In the genomic region with DNA sequence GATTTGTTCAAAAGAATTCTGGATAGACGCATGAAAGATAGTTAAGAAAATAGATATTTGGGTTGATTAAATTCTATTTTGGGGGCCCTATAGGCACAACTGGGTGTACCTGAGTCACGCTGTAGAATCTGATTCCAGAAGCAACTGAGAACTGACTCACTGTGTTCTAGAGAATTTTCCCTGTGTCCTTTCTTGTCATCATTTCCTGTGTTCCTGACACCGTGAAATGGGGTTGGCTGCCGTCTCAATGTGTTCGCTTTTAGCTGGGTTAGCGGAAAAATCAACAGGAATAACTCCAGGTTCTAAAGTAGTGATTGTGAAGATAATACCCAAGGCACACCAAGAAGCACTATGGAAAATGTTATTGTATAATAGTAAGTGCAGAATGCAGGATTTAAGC, we compare ENCODE assay signal across 19 cellular contexts. TPM values are rescaled to one million over a fixed set of nuclear protein-coding genes. Genes with fewer than 3 reads are reported as not detected.
DNase-seq lines count a peak whose midpoint lies in the region; ATAC-seq and TF ChIP-seq lines count a peak whose summit lies in the region.
"Had no signal": no experiment of that assay in that cellular context is flagged by ENCODE, and none has a peak within 500 bp of the region (broad histone marks: within the 10 kb centered on the region; RNA-seq: fewer than 3 reads in every experiment).

No MANE protein-coding gene starts in this region.

- no peak for TF ChIP-seq CTCF in Caco-2 (IDR thresholded peaks at IDR 0.05; ENCODE audit: insufficient read depth in 1 of 2, low read depth in 1 of 2, low read length in 1 of 2, severe bottlenecking in 1 of 2, unreplicated experiment in 1 of 2)
- TF ChIP-seq CTCF in endothelial cell (IDR thresholded peaks at IDR 0.05; ENCODE audit: unreplicated experiment) = no peak
- TF ChIP-seq CTCF in nephron (IDR thresholded peaks at IDR 0.05; ENCODE audit: unreplicated experiment in 3 of 3) = no peak

- peaks cover 12% of the 10 kb centered on the region for H3K79me2 ChIP-seq in Karpas-422 (ENCODE audit: low read length)

- H4K20me1 ChIP-seq in Karpas-422 (ENCODE audit: insufficient read depth, low read depth, low read length) = no peaks in the 10 kb centered on the region

- CTCF ChIA-PET in Caco-2 (lab: Charles Lee) = no interaction called here

- ATAC-seq in stimulated activated memory B cell treated with anti-CD40 and anti-IgM and Interleukin-4, amounts not matched to agents 10 μg/mL and 1 μg/mL and 100 μg/mL, for 72 hours = no peak
- ATAC-seq: activated CD4-positive, CD25-positive, alpha-beta regulatory T cell treated with anti-CD3 and anti-CD28 coated beads, Interleukin-2, amount 50 U/mL, for 24 hours; activated T-helper 17 cell treated with anti-CD3 and anti-CD28 coated beads, Interleukin-2, amount 50 U/mL, for 72 hours; GM12878 had no signal

- H2AFZ ChIP-seq in Karpas-422 (ENCODE audit: low read length) = no peak overlapping the region

- no peaks in the 10 kb centered on the region for H3K9me3 ChIP-seq in Caco-2
- H3K9me3 ChIP-seq in Karpas-422 (ENCODE audit: low read length) = no peaks in the 10 kb centered on the region
- H3K9me3 ChIP-seq: MG63, SJCRH30, suprapubic skin had no signal

- H3K27me3 Mint-ChIP-seq in Caco-2 (ENCODE audit: insufficient read depth, unreplicated experiment) (no peaks in the 10 kb centered on the region), endothelial cell (ENCODE audit: unreplicated experiment) (peaks cover 3% of the 10 kb centered on the region), nephron (ENCODE audit: low read depth) (no peaks in the 10 kb centered on the region), immature natural killer cell (ENCODE audit: low read depth in 3 of 3) (peaks cover 7 to 15% (median 14%) of the 10 kb centered on the region in 3 donors)
- no peaks in the 10 kb centered on the region for H3K27me3 Mint-ChIP-seq in stimulated activated memory B cell treated with anti-CD40 and anti-IgM and Interleukin-4, amounts not matched to agents 10 μg/mL and 1 μg/mL and 100 μg/mL, for 72 hours

- H3K4me1 ChIP-seq in Caco-2 (peaks cover 32% of the 10 kb centered on the region), Karpas-422 (ENCODE audit: low read length) (peaks cover 32% of the 10 kb centered on the region)
- H3K4me1 ChIP-seq: SJCRH30 had no signal

- no peak overlapping the region for H3K9ac ChIP-seq in Karpas-422 (ENCODE audit: low read length)

- H3K4me1 Mint-ChIP-seq in Caco-2 (ENCODE audit: low read depth, unreplicated experiment) (peaks cover 30% of the 10 kb centered on the region), endothelial cell (ENCODE audit: unreplicated experiment) (peaks cover 41% of the 10 kb centered on the region), nephron (peaks cover 11% of the 10 kb centered on the region), immature natural killer cell (peaks cover 22 to 25% of the 10 kb centered on the region in 2 donors)
- H3K4me1 Mint-ChIP-seq in stimulated activated memory B cell treated with anti-CD40 and anti-IgM and Interleukin-4, amounts not matched to agents 10 μg/mL and 1 μg/mL and 100 μg/mL, for 72 hours = peaks cover 34% of the 10 kb centered on the region

- no peak overlapping the region for H3K27ac ChIP-seq in Karpas-422 (ENCODE audit: low read length)
- H3K27ac ChIP-seq: SJCRH30, suprapubic skin had no signal

- POLR2A ChIA-PET in Caco-2 (lab: Charles Lee) = no interaction called here

- H3K27ac Mint-ChIP-seq in Caco-2 (ENCODE audit: unreplicated experiment) (peak overlapping the region; percentile 9), endothelial cell (ENCODE audit: unreplicated experiment) (peak overlapping the region; percentile 74), nephron (peak overlapping the region in 2 of 3 experiments; percentile 52 to 55), immature natural killer cell (no peak overlapping the region)
- no peak overlapping the region for H3K27ac Mint-ChIP-seq in stimulated activated memory B cell treated with anti-CD40 and anti-IgM and Interleukin-4, amounts not matched to agents 10 μg/mL and 1 μg/mL and 100 μg/mL, for 72 hours
- H3K27ac Mint-ChIP-seq: activated T-helper 17 cell treated with anti-CD3 and anti-CD28 coated beads, Interleukin-2, amount 50 U/mL, for 72 hours; T-helper 2 cell treated with Interferon-gamma antibody and Interleukin-4, amounts not matched to agents 5 μg/mL and 100 μg/mL, for 36 hours had no signal

- intact Hi-C loops in Caco-2 (cut with micrococcal nuclease; ENCODE audit: unreplicated experiment) = no loop called here

- H3K4me3 Mint-ChIP-seq in Caco-2 (ENCODE audit: unreplicated experiment) (no peak overlapping the region), endothelial cell (ENCODE audit: unreplicated experiment) (no peak overlapping the region), nephron (no peak overlapping the region), immature natural killer cell (no peak overlapping the region)
- H3K4me3 Mint-ChIP-seq in stimulated activated memory B cell treated with anti-CD40 and anti-IgM and Interleukin-4, amounts not matched to agents 10 μg/mL and 1 μg/mL and 100 μg/mL, for 72 hours = no peak overlapping the region
- H3K4me3 Mint-ChIP-seq: activated T-helper 17 cell treated with anti-CD3 and anti-CD28 coated beads, Interleukin-2, amount 50 U/mL, for 72 hours; T-helper 2 cell treated with Interferon-gamma antibody and Interleukin-4, amounts not matched to agents 5 μg/mL and 100 μg/mL, for 36 hours had no signal

- H3K36me3 Mint-ChIP-seq in Caco-2 (ENCODE audit: insufficient read depth, unreplicated experiment) (peaks cover 55% of the 10 kb centered on the region), endothelial cell (ENCODE audit: low read depth, unreplicated experiment) (peaks cover 3% of the 10 kb centered on the region), nephron (ENCODE audit: low read depth) (no peaks in the 10 kb centered on the region), immature natural killer cell (no peaks in the 10 kb centered on the region)
- H3K36me3 Mint-ChIP-seq in stimulated activated memory B cell treated with anti-CD40 and anti-IgM and Interleukin-4, amounts not matched to agents 10 μg/mL and 1 μg/mL and 100 μg/mL, for 72 hours = no peaks in the 10 kb centered on the region

- no TSS peak for BruUV-seq in Caco-2 (replicated peaks; lab: Mats Ljungman, UMichigan)

- H3K4me3 ChIP-seq in Caco-2 (ENCODE audit: low read depth, low read length) (no peak overlapping the region), Karpas-422 (ENCODE audit: low read length) (no peak overlapping the region)
- H3K4me3 ChIP-seq: GM12878, MG63, SJCRH30, suprapubic skin had no signal

- no peak for DNase-seq in Caco-2
- peak; percentile 5 for DNase-seq in Karpas-422
- no peak for DNase-seq in endothelial cell (ENCODE audit: low spot score)
- no peak for DNase-seq in kidney glomerular epithelial cell (lab: John Stamatoyannopoulos, UW)
- DNase-seq in immature natural killer cell = no peak
- DNase-seq in stimulated activated naive CD4-positive, alpha-beta T cell treated with Interleukin-2 at 50 U/mL for 16 hours (lab: John Stamatoyannopoulos, UW) = no peak
- DNase-seq: GDM1; MG63; NCI-H187; NCI-H446; SJCRH30; stimulated activated CD4-positive, alpha-beta T cell treated with anti-CD3 and anti-CD28 coated beads, Interleukin-2, amount 100 ng/mL, for 48 hours had no signal

- H3K9me3 Mint-ChIP-seq in Caco-2 (ENCODE audit: unreplicated experiment) (no peaks in the 10 kb centered on the region), endothelial cell (ENCODE audit: unreplicated experiment) (no peaks in the 10 kb centered on the region), nephron (no peaks in the 10 kb centered on the region), immature natural killer cell (no peaks in the 10 kb centered on the region)
- H3K9me3 Mint-ChIP-seq in stimulated activated memory B cell treated with anti-CD40 and anti-IgM and Interleukin-4, amounts not matched to agents 10 μg/mL and 1 μg/mL and 100 μg/mL, for 72 hours = no peaks in the 10 kb centered on the region
- H3K9me3 Mint-ChIP-seq: activated T-helper 17 cell treated with anti-CD3 and anti-CD28 coated beads, Interleukin-2, amount 50 U/mL, for 72 hours; T-helper 2 cell treated with Interferon-gamma antibody and Interleukin-4, amounts not matched to agents 5 μg/mL and 100 μg/mL, for 36 hours had no signal

- H3K4me2 ChIP-seq in Karpas-422 (ENCODE audit: low read depth, low read length, poor library complexity, severe bottlenecking) = no peak overlapping the region

- no peaks in the 10 kb centered on the region for H3K27me3 ChIP-seq in Caco-2 (replicated peaks; ENCODE audit: control insufficient read depth, insufficient read depth, low read length)
- H3K27me3 ChIP-seq in Karpas-422 (ENCODE audit: low read length) = no peaks in the 10 kb centered on the region
- H3K27me3 ChIP-seq: MG63, SJCRH30, suprapubic skin had no signal

- no peaks in the 10 kb centered on the region for H3K9me2 ChIP-seq in Karpas-422 (replicated peaks; ENCODE audit: insufficient read depth, low read length)

- H3K36me3 ChIP-seq in Caco-2 (ENCODE audit: control insufficient read depth, insufficient read depth, low read length) (0 out of 2 replicates have a peak, but pooled peaks cover 1% of the 10 kb centered on the region), Karpas-422 (ENCODE audit: insufficient read depth, low read length) (no peaks in the 10 kb centered on the region)
- H3K36me3 ChIP-seq: MG63, SJCRH30, suprapubic skin had no signal

RNA-seq across cellular contexts. Expression of a gene that starts 5.0 kb away (rescaled TPM):
- total RNA-seq in Caco-2 (2022) = 68.1 and 70.7 TPM in 2 replicates
- total RNA-seq in Karpas-422 (2014; rRNA removed; shearing (Covaris generic); ENCODE audit: low replicate concordance) = 15.1 and 21.3 TPM in 2 replicates
- total RNA-seq in endothelial cell (ENCODE audit: unreplicated experiment) = 71.1 TPM
- polyA plus RNA-seq in immature natural killer cell = under 1 TPM in 2 of 3 donors, not detected in 1; 0.47 to 0.64 TPM

Comparison
In these comparisons a context has a peak if more than half of its experiments do, and no peak if none do; other contexts are left out.
1. H3K27ac Mint-ChIP-seq: peak in Caco-2 (single experiment), endothelial cell (single experiment) and nephron (2 of 3); none in immature natural killer cell (0 of 6) and stimulated activated memory B cell treated with anti-CD40 and anti-IgM and Interleukin-4, amounts not matched to agents 10 μg/mL and 1 μg/mL and 100 μg/mL, for 72 hours (single experiment).